Comparison of ENCODE assay signal across 1 cellular context in the genomic region with DNA sequence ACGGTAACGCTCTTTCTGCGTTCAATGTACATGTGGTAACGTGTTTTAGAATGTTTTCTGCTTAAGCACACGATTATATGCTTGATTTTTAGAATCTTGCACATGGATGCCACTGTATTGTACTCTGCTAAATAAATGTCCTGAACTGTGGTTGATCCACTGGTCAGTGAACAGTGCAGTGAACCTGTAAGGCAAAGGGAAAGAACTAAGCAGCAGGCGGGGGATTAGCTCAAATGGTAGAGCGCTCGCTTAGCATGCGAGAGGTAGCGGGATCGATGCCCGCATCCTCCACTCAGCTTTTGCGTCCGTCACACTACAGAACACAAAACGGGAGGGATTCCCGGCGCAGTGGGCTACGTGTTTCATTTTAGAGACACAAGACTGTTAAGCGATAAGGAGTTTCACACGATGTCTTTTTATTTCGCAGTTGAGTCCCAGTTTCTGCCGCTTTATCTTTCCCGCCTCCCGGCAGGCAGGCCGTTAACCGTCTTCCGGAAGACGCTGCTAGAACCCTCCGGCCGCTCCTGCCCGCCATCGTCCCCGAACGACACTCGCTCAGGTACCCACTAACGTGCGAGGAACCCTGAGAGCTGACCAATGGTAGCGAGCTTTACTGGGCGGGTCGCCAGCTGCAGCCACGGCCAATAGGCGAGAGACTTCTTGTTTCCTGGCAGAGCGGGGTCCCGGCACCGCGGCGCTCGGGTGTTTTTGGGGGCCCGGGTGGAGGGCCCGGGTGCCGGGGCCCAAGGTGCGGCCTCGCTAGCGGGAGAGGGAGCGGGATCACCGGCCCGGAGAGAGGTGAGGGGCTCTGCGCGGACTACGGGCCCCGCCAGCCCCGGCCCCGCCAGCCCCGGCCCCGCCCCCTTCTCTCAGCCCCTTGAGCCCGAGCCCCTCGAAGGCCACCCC.
TF ChIP-seq lines count a peak whose summit lies in the region.

A gene with protein sequence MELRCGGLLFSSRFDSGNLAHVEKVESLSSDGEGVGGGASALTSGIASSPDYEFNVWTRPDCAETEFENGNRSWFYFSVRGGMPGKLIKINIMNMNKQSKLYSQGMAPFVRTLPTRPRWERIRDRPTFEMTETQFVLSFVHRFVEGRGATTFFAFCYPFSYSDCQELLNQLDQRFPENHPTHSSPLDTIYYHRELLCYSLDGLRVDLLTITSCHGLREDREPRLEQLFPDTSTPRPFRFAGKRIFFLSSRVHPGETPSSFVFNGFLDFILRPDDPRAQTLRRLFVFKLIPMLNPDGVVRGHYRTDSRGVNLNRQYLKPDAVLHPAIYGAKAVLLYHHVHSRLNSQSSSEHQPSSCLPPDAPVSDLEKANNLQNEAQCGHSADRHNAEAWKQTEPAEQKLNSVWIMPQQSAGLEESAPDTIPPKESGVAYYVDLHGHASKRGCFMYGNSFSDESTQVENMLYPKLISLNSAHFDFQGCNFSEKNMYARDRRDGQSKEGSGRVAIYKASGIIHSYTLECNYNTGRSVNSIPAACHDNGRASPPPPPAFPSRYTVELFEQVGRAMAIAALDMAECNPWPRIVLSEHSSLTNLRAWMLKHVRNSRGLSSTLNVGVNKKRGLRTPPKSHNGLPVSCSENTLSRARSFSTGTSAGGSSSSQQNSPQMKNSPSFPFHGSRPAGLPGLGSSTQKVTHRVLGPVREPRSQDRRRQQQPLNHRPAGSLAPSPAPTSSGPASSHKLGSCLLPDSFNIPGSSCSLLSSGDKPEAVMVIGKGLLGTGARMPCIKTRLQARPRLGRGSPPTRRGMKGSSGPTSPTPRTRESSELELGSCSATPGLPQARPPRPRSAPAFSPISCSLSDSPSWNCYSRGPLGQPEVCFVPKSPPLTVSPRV (plus strand): TSS at position 673 of the 906 bp plus-strand sequence. CDS start 1,291 bp downstream, outside the sequence.

TF ChIP-seq in HepG2, 621 proteins besides CTCF, POLR2A, EP300 and RAD21 (continued from another document and continues in another):
- TF ChIP-seq, protein P1, sequence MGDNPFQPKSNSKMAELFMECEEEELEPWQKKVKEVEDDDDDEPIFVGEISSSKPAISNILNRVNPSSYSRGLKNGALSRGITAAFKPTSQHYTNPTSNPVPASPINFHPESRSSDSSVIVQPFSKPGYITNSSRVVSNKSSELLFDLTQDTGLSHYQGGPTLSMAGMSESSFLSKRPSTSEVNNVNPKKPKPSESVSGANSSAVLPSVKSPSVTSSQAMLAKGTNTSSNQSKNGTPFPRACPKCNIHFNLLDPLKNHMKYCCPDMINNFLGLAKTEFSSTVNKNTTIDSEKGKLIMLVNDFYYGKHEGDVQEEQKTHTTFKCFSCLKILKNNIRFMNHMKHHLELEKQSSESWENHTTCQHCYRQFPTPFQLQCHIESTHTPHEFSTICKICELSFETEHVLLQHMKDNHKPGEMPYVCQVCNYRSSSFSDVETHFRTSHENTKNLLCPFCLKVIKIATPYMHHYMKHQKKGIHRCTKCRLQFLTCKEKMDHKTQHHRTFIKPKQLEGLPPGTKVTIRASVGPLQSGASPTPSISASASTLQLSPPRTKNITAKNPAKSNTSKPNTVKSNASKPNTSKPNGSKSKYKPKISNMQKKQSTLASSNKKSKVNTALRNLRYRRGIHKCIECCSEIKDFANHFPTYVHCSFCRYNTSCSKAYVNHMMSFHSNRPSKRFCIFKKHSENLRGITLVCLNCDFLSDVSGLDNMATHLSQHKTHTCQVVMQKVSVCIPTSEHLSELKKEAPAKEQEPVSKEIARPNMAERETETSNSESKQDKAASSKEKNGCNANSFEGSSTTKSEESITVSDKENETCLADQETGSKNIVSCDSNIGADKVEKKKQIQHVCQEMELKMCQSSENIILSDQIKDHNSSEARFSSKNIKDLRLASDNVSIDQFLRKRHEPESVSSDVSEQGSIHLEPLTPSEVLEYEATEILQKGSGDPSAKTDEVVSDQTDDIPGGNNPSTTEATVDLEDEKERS (CRISPR knock-in tag; IDR thresholded peaks at IDR 0.05): peak; percentile 93
- peak; percentile 56 for TF ChIP-seq RFX1 (IDR thresholded peaks at IDR 0.05)
- TF ChIP-seq, protein P2, sequence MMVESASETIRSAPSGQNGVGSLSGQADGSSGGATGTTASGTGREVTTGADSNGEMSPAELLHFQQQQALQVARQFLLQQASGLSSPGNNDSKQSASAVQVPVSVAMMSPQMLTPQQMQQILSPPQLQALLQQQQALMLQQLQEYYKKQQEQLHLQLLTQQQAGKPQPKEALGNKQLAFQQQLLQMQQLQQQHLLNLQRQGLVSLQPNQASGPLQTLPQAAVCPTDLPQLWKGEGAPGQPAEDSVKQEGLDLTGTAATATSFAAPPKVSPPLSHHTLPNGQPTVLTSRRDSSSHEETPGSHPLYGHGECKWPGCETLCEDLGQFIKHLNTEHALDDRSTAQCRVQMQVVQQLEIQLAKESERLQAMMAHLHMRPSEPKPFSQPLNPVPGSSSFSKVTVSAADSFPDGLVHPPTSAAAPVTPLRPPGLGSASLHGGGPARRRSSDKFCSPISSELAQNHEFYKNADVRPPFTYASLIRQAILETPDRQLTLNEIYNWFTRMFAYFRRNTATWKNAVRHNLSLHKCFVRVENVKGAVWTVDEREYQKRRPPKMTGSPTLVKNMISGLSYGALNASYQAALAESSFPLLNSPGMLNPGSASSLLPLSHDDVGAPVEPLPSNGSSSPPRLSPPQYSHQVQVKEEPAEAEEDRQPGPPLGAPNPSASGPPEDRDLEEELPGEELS (CRISPR knock-in tag; IDR thresholded peaks at IDR 0.05): peak; percentile 78
- TF ChIP-seq DNMT1 (CRISPR knock-in tag; IDR thresholded peaks at IDR 0.05): no peak
- no peak for TF ChIP-seq ZNF180 (CRISPR knock-in tag; IDR thresholded peaks at IDR 0.05; ENCODE audit: borderline replicate concordance, low read depth)
- TF ChIP-seq SCMH1 (CRISPR knock-in tag; IDR thresholded peaks at IDR 0.05; ENCODE audit: borderline replicate concordance): no peak
- no peak; the same call in 1 of the 2 replicates for TF ChIP-seq ZNF761 (CRISPR knock-in tag; conservative IDR thresholded peaks at IDR 0.05)
- no peak; the same call in 1 of the 2 replicates for TF ChIP-seq ESRRA (CRISPR knock-in tag; IDR thresholded peaks at IDR 0.05; ENCODE audit: low read depth)
- TF ChIP-seq, protein P3, sequence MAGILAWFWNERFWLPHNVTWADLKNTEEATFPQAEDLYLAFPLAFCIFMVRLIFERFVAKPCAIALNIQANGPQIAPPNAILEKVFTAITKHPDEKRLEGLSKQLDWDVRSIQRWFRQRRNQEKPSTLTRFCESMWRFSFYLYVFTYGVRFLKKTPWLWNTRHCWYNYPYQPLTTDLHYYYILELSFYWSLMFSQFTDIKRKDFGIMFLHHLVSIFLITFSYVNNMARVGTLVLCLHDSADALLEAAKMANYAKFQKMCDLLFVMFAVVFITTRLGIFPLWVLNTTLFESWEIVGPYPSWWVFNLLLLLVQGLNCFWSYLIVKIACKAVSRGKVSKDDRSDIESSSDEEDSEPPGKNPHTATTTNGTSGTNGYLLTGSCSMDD (CRISPR knock-in tag; IDR thresholded peaks at IDR 0.05): 0 out of 2 replicates have a peak, but pooled peaks have one; percentile 23
- TF ChIP-seq ZSCAN22 (CRISPR knock-in tag; IDR thresholded peaks at IDR 0.05): peak; percentile 38
- TF ChIP-seq ZBTB7A (CRISPR knock-in tag; IDR thresholded peaks at IDR 0.05): no peak
- no peak for TF ChIP-seq MZF1 (CRISPR knock-in tag; IDR thresholded peaks at IDR 0.05; ENCODE audit: borderline replicate concordance)
- peak; percentile 87; the same call in 1 of the 2 replicates for TF ChIP-seq ZNF75D (CRISPR knock-in tag; IDR thresholded peaks at IDR 0.05; ENCODE audit: borderline replicate concordance)
- TF ChIP-seq ZFP82 (CRISPR knock-in tag; IDR thresholded peaks at IDR 0.05; ENCODE audit: borderline replicate concordance): peak; percentile 79
- TF ChIP-seq, protein P4, sequence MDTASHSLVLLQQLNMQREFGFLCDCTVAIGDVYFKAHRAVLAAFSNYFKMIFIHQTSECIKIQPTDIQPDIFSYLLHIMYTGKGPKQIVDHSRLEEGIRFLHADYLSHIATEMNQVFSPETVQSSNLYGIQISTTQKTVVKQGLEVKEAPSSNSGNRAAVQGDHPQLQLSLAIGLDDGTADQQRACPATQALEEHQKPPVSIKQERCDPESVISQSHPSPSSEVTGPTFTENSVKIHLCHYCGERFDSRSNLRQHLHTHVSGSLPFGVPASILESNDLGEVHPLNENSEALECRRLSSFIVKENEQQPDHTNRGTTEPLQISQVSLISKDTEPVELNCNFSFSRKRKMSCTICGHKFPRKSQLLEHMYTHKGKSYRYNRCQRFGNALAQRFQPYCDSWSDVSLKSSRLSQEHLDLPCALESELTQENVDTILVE (CRISPR knock-in tag; IDR thresholded peaks at IDR 0.05): peak; percentile 77; the same call in 1 of the 2 replicates
- TF ChIP-seq, protein P5, sequence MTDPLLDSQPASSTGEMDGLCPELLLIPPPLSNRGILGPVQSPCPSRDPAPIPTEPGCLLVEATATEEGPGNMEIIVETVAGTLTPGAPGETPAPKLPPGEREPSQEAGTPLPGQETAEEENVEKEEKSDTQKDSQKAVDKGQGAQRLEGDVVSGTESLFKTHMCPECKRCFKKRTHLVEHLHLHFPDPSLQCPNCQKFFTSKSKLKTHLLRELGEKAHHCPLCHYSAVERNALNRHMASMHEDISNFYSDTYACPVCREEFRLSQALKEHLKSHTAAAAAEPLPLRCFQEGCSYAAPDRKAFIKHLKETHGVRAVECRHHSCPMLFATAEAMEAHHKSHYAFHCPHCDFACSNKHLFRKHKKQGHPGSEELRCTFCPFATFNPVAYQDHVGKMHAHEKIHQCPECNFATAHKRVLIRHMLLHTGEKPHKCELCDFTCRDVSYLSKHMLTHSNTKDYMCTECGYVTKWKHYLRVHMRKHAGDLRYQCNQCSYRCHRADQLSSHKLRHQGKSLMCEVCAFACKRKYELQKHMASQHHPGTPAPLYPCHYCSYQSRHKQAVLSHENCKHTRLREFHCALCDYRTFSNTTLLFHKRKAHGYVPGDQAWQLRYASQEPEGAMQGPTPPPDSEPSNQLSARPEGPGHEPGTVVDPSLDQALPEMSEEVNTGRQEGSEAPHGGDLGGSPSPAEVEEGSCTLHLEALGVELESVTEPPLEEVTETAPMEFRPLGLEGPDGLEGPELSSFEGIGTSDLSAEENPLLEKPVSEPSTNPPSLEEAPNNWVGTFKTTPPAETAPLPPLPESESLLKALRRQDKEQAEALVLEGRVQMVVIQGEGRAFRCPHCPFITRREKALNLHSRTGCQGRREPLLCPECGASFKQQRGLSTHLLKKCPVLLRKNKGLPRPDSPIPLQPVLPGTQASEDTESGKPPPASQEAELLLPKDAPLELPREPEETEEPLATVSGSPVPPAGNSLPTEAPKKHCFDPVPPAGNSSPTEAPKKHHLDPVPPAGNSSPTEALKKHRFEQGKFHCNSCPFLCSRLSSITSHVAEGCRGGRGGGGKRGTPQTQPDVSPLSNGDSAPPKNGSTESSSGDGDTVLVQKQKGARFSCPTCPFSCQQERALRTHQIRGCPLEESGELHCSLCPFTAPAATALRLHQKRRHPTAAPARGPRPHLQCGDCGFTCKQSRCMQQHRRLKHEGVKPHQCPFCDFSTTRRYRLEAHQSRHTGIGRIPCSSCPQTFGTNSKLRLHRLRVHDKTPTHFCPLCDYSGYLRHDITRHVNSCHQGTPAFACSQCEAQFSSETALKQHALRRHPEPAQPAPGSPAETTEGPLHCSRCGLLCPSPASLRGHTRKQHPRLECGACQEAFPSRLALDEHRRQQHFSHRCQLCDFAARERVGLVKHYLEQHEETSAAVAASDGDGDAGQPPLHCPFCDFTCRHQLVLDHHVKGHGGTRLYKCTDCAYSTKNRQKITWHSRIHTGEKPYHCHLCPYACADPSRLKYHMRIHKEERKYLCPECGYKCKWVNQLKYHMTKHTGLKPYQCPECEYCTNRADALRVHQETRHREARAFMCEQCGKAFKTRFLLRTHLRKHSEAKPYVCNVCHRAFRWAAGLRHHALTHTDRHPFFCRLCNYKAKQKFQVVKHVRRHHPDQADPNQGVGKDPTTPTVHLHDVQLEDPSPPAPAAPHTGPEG (CRISPR knock-in tag; IDR thresholded peaks at IDR 0.05): peak; percentile 94
- peak; percentile 73 for TF ChIP-seq ZNF143 (CRISPR knock-in tag; IDR thresholded peaks at IDR 0.05)
- TF ChIP-seq ZNF230 (CRISPR knock-in tag; IDR thresholded peaks at IDR 0.05): peak; percentile 77
- TF ChIP-seq THAP11 (CRISPR knock-in tag; IDR thresholded peaks at IDR 0.05): peak; percentile 90
- TF ChIP-seq, protein P6, sequence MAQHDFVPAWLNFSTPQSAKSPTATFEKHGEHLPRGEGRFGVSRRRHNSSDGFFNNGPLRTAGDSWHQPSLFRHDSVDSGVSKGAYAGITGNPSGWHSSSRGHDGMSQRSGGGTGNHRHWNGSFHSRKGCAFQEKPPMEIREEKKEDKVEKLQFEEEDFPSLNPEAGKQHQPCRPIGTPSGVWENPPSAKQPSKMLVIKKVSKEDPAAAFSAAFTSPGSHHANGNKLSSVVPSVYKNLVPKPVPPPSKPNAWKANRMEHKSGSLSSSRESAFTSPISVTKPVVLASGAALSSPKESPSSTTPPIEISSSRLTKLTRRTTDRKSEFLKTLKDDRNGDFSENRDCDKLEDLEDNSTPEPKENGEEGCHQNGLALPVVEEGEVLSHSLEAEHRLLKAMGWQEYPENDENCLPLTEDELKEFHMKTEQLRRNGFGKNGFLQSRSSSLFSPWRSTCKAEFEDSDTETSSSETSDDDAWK (CRISPR knock-in tag; IDR thresholded peaks at IDR 0.05): no peak
- peak; percentile 86 for TF ChIP-seq ZSCAN9 (CRISPR knock-in tag; IDR thresholded peaks at IDR 0.05; ENCODE audit: borderline replicate concordance)
- TF ChIP-seq HHEX (CRISPR knock-in tag; IDR thresholded peaks at IDR 0.05): peak; percentile 54; the same call in 1 of the 2 replicates
- no peak for TF ChIP-seq RBM39 (IDR thresholded peaks at IDR 0.05; ENCODE audit: low read depth, low read length, poor library complexity, severe bottlenecking)
- peak; percentile 89; the same call in 1 of the 2 replicates for TF ChIP-seq ZNF530 (CRISPR knock-in tag; IDR thresholded peaks at IDR 0.05; ENCODE audit: low read depth)
- TF ChIP-seq, protein P7, sequence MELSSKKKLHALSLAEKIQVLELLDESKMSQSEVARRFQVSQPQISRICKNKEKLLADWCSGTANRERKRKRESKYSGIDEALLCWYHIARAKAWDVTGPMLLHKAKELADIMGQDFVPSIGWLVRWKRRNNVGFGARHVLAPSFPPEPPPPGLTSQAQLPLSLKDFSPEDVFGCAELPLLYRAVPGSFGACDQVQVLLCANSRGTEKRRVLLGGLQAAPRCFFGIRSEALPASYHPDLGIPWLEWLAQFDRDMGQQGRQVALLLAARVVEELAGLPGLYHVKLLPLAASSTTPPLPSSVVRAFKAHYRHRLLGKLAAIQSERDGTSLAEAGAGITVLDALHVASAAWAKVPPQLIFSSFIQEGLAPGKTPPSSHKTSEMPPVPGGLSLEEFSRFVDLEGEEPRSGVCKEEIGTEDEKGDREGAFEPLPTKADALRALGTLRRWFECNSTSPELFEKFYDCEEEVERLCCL (CRISPR knock-in tag; IDR thresholded peaks at IDR 0.05; ENCODE audit: borderline replicate concordance): peak; percentile 95
- no peak; the same call in none of the 2 replicates for TF ChIP-seq MTF2 (CRISPR knock-in tag; IDR thresholded peaks at IDR 0.05; ENCODE audit: borderline replicate concordance)
- TF ChIP-seq, protein P8, sequence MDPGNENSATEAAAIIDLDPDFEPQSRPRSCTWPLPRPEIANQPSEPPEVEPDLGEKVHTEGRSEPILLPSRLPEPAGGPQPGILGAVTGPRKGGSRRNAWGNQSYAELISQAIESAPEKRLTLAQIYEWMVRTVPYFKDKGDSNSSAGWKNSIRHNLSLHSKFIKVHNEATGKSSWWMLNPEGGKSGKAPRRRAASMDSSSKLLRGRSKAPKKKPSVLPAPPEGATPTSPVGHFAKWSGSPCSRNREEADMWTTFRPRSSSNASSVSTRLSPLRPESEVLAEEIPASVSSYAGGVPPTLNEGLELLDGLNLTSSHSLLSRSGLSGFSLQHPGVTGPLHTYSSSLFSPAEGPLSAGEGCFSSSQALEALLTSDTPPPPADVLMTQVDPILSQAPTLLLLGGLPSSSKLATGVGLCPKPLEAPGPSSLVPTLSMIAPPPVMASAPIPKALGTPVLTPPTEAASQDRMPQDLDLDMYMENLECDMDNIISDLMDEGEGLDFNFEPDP (CRISPR knock-in tag; conservative IDR thresholded peaks at IDR 0.05): 0 out of 2 replicates have a peak, but pooled peaks have one; percentile 78
- TF ChIP-seq CREM (IDR thresholded peaks at IDR 0.05): no peak; the same call in 1 of the 2 replicates
- TF ChIP-seq CREM (CRISPR knock-in tag; IDR thresholded peaks at IDR 0.05): no peak
